8 cellular contexts compared by ENCODE assay signal in genomic region chr11:64856382-64857227, GRCh38. TPM values are rescaled to one million over a fixed set of nuclear protein-coding genes. Genes with fewer than 3 reads are reported as not detected.
DNase-seq lines count a peak whose midpoint lies in the region; ATAC-seq, FAIRE-seq and TF ChIP-seq lines count a peak whose summit lies in the region.

No MANE protein-coding gene starts in this region.

- in situ Hi-C loops in HepG2 (cut with HindIII; ENCODE audit: extremely low pct_ligation_motif_present, low pct_unique_long_range_greater_than_20kb) = no loop called here

- TF ChIP-seq EP300 in HepG2 (IDR thresholded peaks at IDR 0.05; ENCODE audit: low read depth in 2 of 2, low read length in 2 of 2) (no peak), HepG2 (CRISPR knock-in tag; IDR thresholded peaks at IDR 0.05; ENCODE audit: borderline replicate concordance) (peak; percentile 76)

- H3K4me3 ChIP-seq in GM12865 (ENCODE audit: low read depth, low read length) = no peak overlapping the region
- no peak overlapping the region for H3K4me3 ChIP-seq in HepG2 (replicated peaks in 1 of 3; ENCODE audit: insufficient read depth in 1 of 3, low read depth in 2 of 3, low read length in 3 of 3)
- no peak overlapping the region for H3K4me3 ChIP-seq in GM23338

- H3K79me2 ChIP-seq in HepG2 (ENCODE audit: insufficient read depth, low read length) (no peaks in the 10 kb centered on the region), GM23338 (replicated peaks; ENCODE audit: insufficient read depth) (no peaks in the 10 kb centered on the region; the same call in 1 of the 2 replicates)

- no peak overlapping the region for H3K27ac ChIP-seq in HepG2 (ENCODE audit: extremely low read length, insufficient read depth, low read length)
- H3K27ac ChIP-seq in GM23338 (ENCODE audit: low read depth) = no peak overlapping the region

- H4K20me1 ChIP-seq in HepG2 (ENCODE audit: insufficient read depth, low read length) = no peaks in the 10 kb centered on the region
- H4K20me1 ChIP-seq in GM23338 (replicated peaks; ENCODE audit: insufficient read depth) = no peaks in the 10 kb centered on the region

- peaks cover 35% of the 10 kb centered on the region for H3K4me1 ChIP-seq in HepG2 (ENCODE audit: insufficient read depth, low read length)
- no peaks in the 10 kb centered on the region; the same call in 1 of the 2 replicates for H3K4me1 ChIP-seq in GM23338 (ENCODE audit: insufficient read depth)

- H3K36me3 ChIP-seq in HepG2 (replicated peaks in 1 of 2; ENCODE audit: control insufficient read depth in 1 of 2, insufficient read depth in 2 of 2, low read length in 2 of 2) = peaks cover 13 to 30% of the 10 kb centered on the region in 2 experiments; a peak in 4 of 5 replicates
- H3K36me3 ChIP-seq in GM23338 (ENCODE audit: insufficient read depth) = no peaks in the 10 kb centered on the region

- FAIRE-seq in HepG2 (lab: Jason Lieb, UNC) = no peak

- H3K9ac ChIP-seq in HepG2 (ENCODE audit: insufficient read depth, low read depth, low read length) = 0 out of 2 replicates have a peak overlapping the region, but pooled peaks have one; percentile 15

- intact Hi-C loops in MCF 10A (cut with micrococcal nuclease) = no loop called here
- intact Hi-C loops in HepG2 (cut with micrococcal nuclease; ENCODE audit: unreplicated experiment) = no loop called here

- no peaks in the 10 kb centered on the region for H3F3A ChIP-seq in GM23338 (replicated peaks; ENCODE audit: low read depth)

- H3K9me3 Mint-ChIP-seq in MCF 10A (ENCODE audit: unreplicated experiment) (no peaks in the 10 kb centered on the region), GM23338 (no peaks in the 10 kb centered on the region)

- H3K4me1 Mint-ChIP-seq in MCF 10A (ENCODE audit: insufficient read depth, unreplicated experiment) (peaks cover 28% of the 10 kb centered on the region), GM23338 (peaks cover 11% of the 10 kb centered on the region)

- H2AFZ ChIP-seq in HepG2 (ENCODE audit: low read length) (no peak overlapping the region), GM23338 (no peak overlapping the region)

- H3K36me3 Mint-ChIP-seq in MCF 10A (ENCODE audit: insufficient read depth, unreplicated experiment) = peaks cover 27% of the 10 kb centered on the region
- no peaks in the 10 kb centered on the region; the same call in 2 of the 3 replicates for H3K36me3 Mint-ChIP-seq in GM23338 (ENCODE audit: low read depth)

- no peak; the same call in 2 of the 3 replicates for ATAC-seq in HepG2
- no peak for ATAC-seq in GM23338

- BruUV-seq in MCF 10A (replicated peaks; lab: Mats Ljungman, UMichigan) (no TSS peak), HepG2 (replicated peaks; lab: Mats Ljungman, UMichigan) (no TSS peak)

- no peaks in the 10 kb centered on the region for H3K9me3 ChIP-seq in HepG2 (ENCODE audit: low read length)

- no peak overlapping the region for H3K4me2 ChIP-seq in HepG2 (ENCODE audit: low read depth, low read length)
- H3K4me2 ChIP-seq in GM23338 = no peak overlapping the region

- POLR2A ChIA-PET in MCF 10A (lab: Yijun Ruan, JAX) = interaction anchor here (0.6 to 7.8 kb wide), 9 partner anchors 9 to 240 kb away, joined by 3 to 79 read pairs (median 8); partner anchors contain the start of genes ARL2 and EHD1
- POLR2A ChIA-PET in HepG2 (lab: Yijun Ruan, JAX) = interaction anchor here (1.0 to 3.0 kb wide), 5 partner anchors 8 to 26 kb away, joined by 3 to 23 read pairs (median 9); partner anchors contain the start of gene EHD1

- TF ChIP-seq POLR2A in HepG2 (IDR thresholded peaks at IDR 0.05; ENCODE audit: insufficient read depth in 1 of 2, low read depth in 2 of 2, low read length in 2 of 2) = no peak

- CTCF ChIA-PET in MCF 10A (lab: Yijun Ruan, JAX) = interaction anchor here (0.7 to 15.7 kb wide), 7 partner anchors 9 to 318 kb away, joined by 3 to 286 read pairs (median 5); partner anchors contain the start of gene EHD1
- CTCF ChIA-PET in HepG2 (lab: Yijun Ruan, JAX; ENCODE audit: low intra/inter-chr PET ratio, low total read pairs) = no interaction called here

- no peaks in the 10 kb centered on the region for H3K27me3 Mint-ChIP-seq in MCF 10A (ENCODE audit: insufficient read depth, unreplicated experiment)
- H3K27me3 Mint-ChIP-seq in GM23338 (ENCODE audit: insufficient read depth, low read depth, poor library complexity) = peaks cover 14% of the 10 kb centered on the region

- TF ChIP-seq CTCF in GM12865 (IDR thresholded peaks at IDR 0.05; ENCODE audit: insufficient read depth, low read depth, low read length, missing control alignments) (no peak), MCF 10A (IDR thresholded peaks at IDR 0.05; ENCODE audit: unreplicated experiment) (no peak), HepG2 (CRISPR knock-in tag; IDR thresholded peaks at IDR 0.05) (peak; percentile 41), GM23338 (conservative IDR thresholded peaks at IDR 0.05; ENCODE audit: low read depth in 2 of 2) (no peak)

- H3K27ac Mint-ChIP-seq in MCF 10A (ENCODE audit: low read depth, unreplicated experiment) = peak overlapping the region; percentile 86
- H3K27ac Mint-ChIP-seq in GM23338 = no peak overlapping the region

- H3K4me3 Mint-ChIP-seq in MCF 10A (ENCODE audit: unreplicated experiment) = peak overlapping the region; percentile 65
- no peak overlapping the region for H3K4me3 Mint-ChIP-seq in GM23338

- H3K27me3 ChIP-seq in HepG2 (ENCODE audit: control insufficient read depth in 1 of 2, insufficient read depth in 2 of 2, low read length in 2 of 2) = no peaks in the 10 kb centered on the region
- no peaks in the 10 kb centered on the region for H3K27me3 ChIP-seq in GM23338 (ENCODE audit: insufficient read depth)

- no peaks in the 10 kb centered on the region for H3K9me2 ChIP-seq in GM23338 (ENCODE audit: insufficient read depth)

- peak; percentile 71 for DNase-seq in GM12865 (ENCODE audit: low read depth)
- peak; percentile 76 for DNase-seq in RKO (ENCODE audit: low spot score)
- DNase-seq in MCF 10A (ENCODE audit: unreplicated experiment) = peak; percentile 97
- DNase-seq in HepG2 (ENCODE audit: low spot score) = peak; percentile 68
- peak; percentile 68 for DNase-seq in stromal cell of bone marrow (ENCODE audit: low read depth)
- no peak for DNase-seq in superior temporal gyrus (ENCODE audit: extremely low spot score)
- DNase-seq in GM23338 (ENCODE audit: low spot score) = no peak
- DNase-seq in NCI-H187 treated with DMSO at 0.1 percent for 48 hours (lab: John Stamatoyannopoulos, UW) = no peak

- no peak for TF ChIP-seq RAD21 in HepG2 (CRISPR knock-in tag; IDR thresholded peaks at IDR 0.05)

- 91% methylated on average over 10 of the region's 20 CpGs for WGBS in HepG2 (ENCODE audit: low lambda C conversion rate)

RNA-seq across cellular contexts. Expression of gene CDC42BPG, which starts 12.2 kb away (rescaled TPM):
- 3.0 and 3.7 TPM in 2 replicates for total RNA-seq in MCF 10A (2022)
- total RNA-seq in HepG2 (2016; rRNA removed; fragmentation: Illumina TruSeq; extraction: Trizol) = 0.77 and 1.4 TPM in 2 replicates
- 0.10 and 0.35 TPM in 2 replicates for total RNA-seq in HepG2 (2016; cell fraction: cytosol; rRNA removed; fragmentation: Illumina TruSeq; extraction: Trizol; ENCODE audit: low read depth)
- total RNA-seq in HepG2 (2016; cell fraction: insoluble cytoplasmic fraction; rRNA removed; fragmentation: Illumina TruSeq; extraction: Trizol) = 0.42 and 1.4 TPM in 2 replicates
- 0.37 and 0.38 TPM in 2 replicates for total RNA-seq in HepG2 (2016; cell fraction: membrane; rRNA removed; fragmentation: Illumina TruSeq; extraction: Trizol)
- total RNA-seq in HepG2 (2016; cell fraction: nucleus; rRNA removed; fragmentation: Illumina TruSeq; extraction: Trizol) = 1.8 and 2.0 TPM in 2 replicates
- polyA plus RNA-seq in HepG2 (2011; rRNA removed) = 0.55 and 0.99 TPM in 2 replicates
- polyA plus RNA-seq in HepG2 (2011; cell fraction: cytosol; rRNA removed) = 0.34 and 0.54 TPM in 2 replicates
- 6.3 and 7.3 TPM in 2 replicates for polyA plus RNA-seq in HepG2 (2011; cell fraction: nucleus; rRNA removed)
- 1.2 and 1.3 TPM in 2 replicates for polyA plus RNA-seq in HepG2 (2012)
- polyA plus RNA-seq in HepG2 (2016; cell fraction: cytosol; fragmentation: Illumina TruSeq; extraction: Trizol; ENCODE audit: low read depth) = 0.06 and 0.11 TPM in 2 replicates
- polyA plus RNA-seq in HepG2 (2016; cell fraction: insoluble cytoplasmic fraction; fragmentation: Illumina TruSeq; extraction: Trizol; ENCODE audit: low read depth) = 0.63 and 0.75 TPM in 2 replicates
- polyA plus RNA-seq in HepG2 (2016; cell fraction: membrane; fragmentation: Illumina TruSeq; extraction: Trizol; ENCODE audit: low read depth) = 0.24 and 0.70 TPM in 2 replicates
- 4.9 and 5.6 TPM in 2 replicates for polyA plus RNA-seq in HepG2 (2016; cell fraction: nucleus; fragmentation: Illumina TruSeq; extraction: Trizol; ENCODE audit: insufficient read depth, low read depth)
- 1.3 and 2.7 TPM in 2 replicates for polyA minus RNA-seq in HepG2 (2011; rRNA and poly(A)+ RNA removed; ENCODE audit: low replicate concordance)
- polyA minus RNA-seq in HepG2 (2011; cell fraction: cytosol; rRNA and poly(A)+ RNA removed) = 0.59 and 1.6 TPM in 2 replicates
- 1.9 and 4.0 TPM in 2 replicates for polyA minus RNA-seq in HepG2 (2011; cell fraction: nucleus; rRNA and poly(A)+ RNA removed)
- total RNA-seq in GM23338 (2014; rRNA removed; shearing (Covaris generic)) = 10.1 and 11.6 TPM in 2 replicates
- 1.8 and 2.3 TPM in 2 replicates for polyA plus RNA-seq in GM23338 (2016; fragmentation: Nextera tagmentation; extraction: Ambion mirVana)

RNA-seq across cellular contexts. Expression of gene EHD1, which starts 21.8 kb away (rescaled TPM):
- total RNA-seq in MCF 10A (2022) (67.9 and 80.6 TPM in 2 replicates), HepG2 (2016; rRNA removed; fragmentation: Illumina TruSeq; extraction: Trizol) (22.0 and 26.6 TPM in 2 replicates)
- total RNA-seq in HepG2 (2016; cell fraction: cytosol; rRNA removed; fragmentation: Illumina TruSeq; extraction: Trizol; ENCODE audit: low read depth) = 8.1 and 9.7 TPM in 2 replicates
- total RNA-seq in HepG2 (2016; cell fraction: insoluble cytoplasmic fraction; rRNA removed; fragmentation: Illumina TruSeq; extraction: Trizol) = 22.9 and 29.1 TPM in 2 replicates
- 11.0 and 11.5 TPM in 2 replicates for total RNA-seq in HepG2 (2016; cell fraction: membrane; rRNA removed; fragmentation: Illumina TruSeq; extraction: Trizol)
- total RNA-seq in HepG2 (2016; cell fraction: nucleus; rRNA removed; fragmentation: Illumina TruSeq; extraction: Trizol) = 16.8 and 19.6 TPM in 2 replicates
- polyA plus RNA-seq in HepG2 (2011; rRNA removed) (23.6 and 29.4 TPM in 2 replicates), GM23338 (2016; fragmentation: Nextera tagmentation; extraction: Ambion mirVana) (16.7 and 16.9 TPM in 2 replicates)
- 20.8 and 31.1 TPM in 2 replicates for polyA plus RNA-seq in HepG2 (2011; cell fraction: cytosol; rRNA removed)
- polyA plus RNA-seq in HepG2 (2011; cell fraction: nucleus; rRNA removed) = 42.3 and 43.0 TPM in 2 replicates
- polyA plus RNA-seq in HepG2 (2012) = 18.8 and 23.3 TPM in 2 replicates
- polyA plus RNA-seq in HepG2 (2016; cell fraction: cytosol; fragmentation: Illumina TruSeq; extraction: Trizol; ENCODE audit: low read depth) = 3.5 and 3.9 TPM in 2 replicates
- polyA plus RNA-seq in HepG2 (2016; cell fraction: insoluble cytoplasmic fraction; fragmentation: Illumina TruSeq; extraction: Trizol; ENCODE audit: low read depth) = 29.0 and 35.3 TPM in 2 replicates
- 7.9 and 9.3 TPM in 2 replicates for polyA plus RNA-seq in HepG2 (2016; cell fraction: membrane; fragmentation: Illumina TruSeq; extraction: Trizol; ENCODE audit: low read depth)
- 33.4 and 34.4 TPM in 2 replicates for polyA plus RNA-seq in HepG2 (2016; cell fraction: nucleus; fragmentation: Illumina TruSeq; extraction: Trizol; ENCODE audit: insufficient read depth, low read depth)
- polyA minus RNA-seq in HepG2 (2011; rRNA and poly(A)+ RNA removed; ENCODE audit: low replicate concordance) = 63.9 and 78.7 TPM in 2 replicates
- 21.2 and 28.0 TPM in 2 replicates for polyA minus RNA-seq in HepG2 (2011; cell fraction: cytosol; rRNA and poly(A)+ RNA removed)
- polyA minus RNA-seq in HepG2 (2011; cell fraction: nucleus; rRNA and poly(A)+ RNA removed) = 15.5 and 22.1 TPM in 2 replicates
- total RNA-seq in GM23338 (2014; rRNA removed; shearing (Covaris generic)) = 43.8 and 69.7 TPM in 2 replicates

RNA-seq across cellular contexts. Expression of gene MEN1, which starts 46.3 kb away (rescaled TPM):
- total RNA-seq in MCF 10A (2022) = 29.2 and 33.1 TPM in 2 replicates
- 15.3 and 20.5 TPM in 2 replicates for total RNA-seq in HepG2 (2016; rRNA removed; fragmentation: Illumina TruSeq; extraction: Trizol)
- total RNA-seq in HepG2 (2016; cell fraction: cytosol; rRNA removed; fragmentation: Illumina TruSeq; extraction: Trizol; ENCODE audit: low read depth) = 3.8 and 4.3 TPM in 2 replicates
- 11.7 and 21.5 TPM in 2 replicates for total RNA-seq in HepG2 (2016; cell fraction: insoluble cytoplasmic fraction; rRNA removed; fragmentation: Illumina TruSeq; extraction: Trizol)
- total RNA-seq in HepG2 (2016; cell fraction: membrane; rRNA removed; fragmentation: Illumina TruSeq; extraction: Trizol) = 9.8 and 11.2 TPM in 2 replicates
- total RNA-seq in HepG2 (2016; cell fraction: nucleus; rRNA removed; fragmentation: Illumina TruSeq; extraction: Trizol) = 16.8 and 17.9 TPM in 2 replicates
- polyA plus RNA-seq in HepG2 (2011; rRNA removed) = 27.3 and 30.9 TPM in 2 replicates
- 11.1 and 16.7 TPM in 2 replicates for polyA plus RNA-seq in HepG2 (2011; cell fraction: cytosol; rRNA removed)
- 97.2 and 109 TPM in 2 replicates for polyA plus RNA-seq in HepG2 (2011; cell fraction: nucleus; rRNA removed)
- polyA plus RNA-seq in HepG2 (2012) = 19.6 and 26.4 TPM in 2 replicates
- polyA plus RNA-seq in HepG2 (2016; cell fraction: cytosol; fragmentation: Illumina TruSeq; extraction: Trizol; ENCODE audit: low read depth) = 5.0 and 5.9 TPM in 2 replicates
- 24.4 and 31.0 TPM in 2 replicates for polyA plus RNA-seq in HepG2 (2016; cell fraction: insoluble cytoplasmic fraction; fragmentation: Illumina TruSeq; extraction: Trizol; ENCODE audit: low read depth)
- 13.6 and 15.0 TPM in 2 replicates for polyA plus RNA-seq in HepG2 (2016; cell fraction: membrane; fragmentation: Illumina TruSeq; extraction: Trizol; ENCODE audit: low read depth)
- polyA plus RNA-seq in HepG2 (2016; cell fraction: nucleus; fragmentation: Illumina TruSeq; extraction: Trizol; ENCODE audit: insufficient read depth, low read depth) = 70.2 and 70.8 TPM in 2 replicates
- polyA minus RNA-seq in HepG2 (2011; rRNA and poly(A)+ RNA removed; ENCODE audit: low replicate concordance) = 38.1 and 40.7 TPM in 2 replicates
- polyA minus RNA-seq in HepG2 (2011; cell fraction: cytosol; rRNA and poly(A)+ RNA removed) = 14.8 and 15.4 TPM in 2 replicates
- polyA minus RNA-seq in HepG2 (2011; cell fraction: nucleus; rRNA and poly(A)+ RNA removed) = 11.1 and 15.7 TPM in 2 replicates
- 38.9 and 45.2 TPM in 2 replicates for total RNA-seq in GM23338 (2014; rRNA removed; shearing (Covaris generic))
- 27.2 and 31.6 TPM in 2 replicates for polyA plus RNA-seq in GM23338 (2016; fragmentation: Nextera tagmentation; extraction: Ambion mirVana)

RNA-seq across cellular contexts. Expression of gene MAP4K2, which starts 53.6 kb away (rescaled TPM):
- 4.9 and 6.8 TPM in 2 replicates for total RNA-seq in MCF 10A (2022)
- 7.8 and 8.3 TPM in 2 replicates for total RNA-seq in HepG2 (2016; rRNA removed; fragmentation: Illumina TruSeq; extraction: Trizol)
- 3.5 and 4.1 TPM in 2 replicates for total RNA-seq in HepG2 (2016; cell fraction: cytosol; rRNA removed; fragmentation: Illumina TruSeq; extraction: Trizol; ENCODE audit: low read depth)
- total RNA-seq in HepG2 (2016; cell fraction: insoluble cytoplasmic fraction; rRNA removed; fragmentation: Illumina TruSeq; extraction: Trizol) = 4.8 and 7.6 TPM in 2 replicates
- total RNA-seq in HepG2 (2016; cell fraction: membrane; rRNA removed; fragmentation: Illumina TruSeq; extraction: Trizol) = 10.9 and 11.1 TPM in 2 replicates
- 6.7 and 7.4 TPM in 2 replicates for total RNA-seq in HepG2 (2016; cell fraction: nucleus; rRNA removed; fragmentation: Illumina TruSeq; extraction: Trizol)
- polyA plus RNA-seq in HepG2 (2011; rRNA removed) = 15.5 and 17.6 TPM in 2 replicates
- polyA plus RNA-seq in HepG2 (2011; cell fraction: cytosol; rRNA removed) = 7.7 and 11.1 TPM in 2 replicates
- 71.3 and 101 TPM in 2 replicates for polyA plus RNA-seq in HepG2 (2011; cell fraction: nucleus; rRNA removed)
- 8.7 and 10.1 TPM in 2 replicates for polyA plus RNA-seq in HepG2 (2012)
- 5.1 and 6.2 TPM in 2 replicates for polyA plus RNA-seq in HepG2 (2016; cell fraction: cytosol; fragmentation: Illumina TruSeq; extraction: Trizol; ENCODE audit: low read depth)
- 7.8 and 9.1 TPM in 2 replicates for polyA plus RNA-seq in HepG2 (2016; cell fraction: insoluble cytoplasmic fraction; fragmentation: Illumina TruSeq; extraction: Trizol; ENCODE audit: low read depth)
- 9.5 and 11.8 TPM in 2 replicates for polyA plus RNA-seq in HepG2 (2016; cell fraction: membrane; fragmentation: Illumina TruSeq; extraction: Trizol; ENCODE audit: low read depth)
- 20.0 and 20.1 TPM in 2 replicates for polyA plus RNA-seq in HepG2 (2016; cell fraction: nucleus; fragmentation: Illumina TruSeq; extraction: Trizol; ENCODE audit: insufficient read depth, low read depth)
- 25.9 and 40.8 TPM in 2 replicates for polyA minus RNA-seq in HepG2 (2011; rRNA and poly(A)+ RNA removed; ENCODE audit: low replicate concordance)
- 4.3 and 6.6 TPM in 2 replicates for polyA minus RNA-seq in HepG2 (2011; cell fraction: cytosol; rRNA and poly(A)+ RNA removed)
- polyA minus RNA-seq in HepG2 (2011; cell fraction: nucleus; rRNA and poly(A)+ RNA removed) = 8.7 and 10.9 TPM in 2 replicates
- total RNA-seq in GM23338 (2014; rRNA removed; shearing (Covaris generic)) = 32.3 and 42.6 TPM in 2 replicates
- 9.9 and 11.2 TPM in 2 replicates for polyA plus RNA-seq in GM23338 (2016; fragmentation: Nextera tagmentation; extraction: Ambion mirVana)

Comparison
In these comparisons a context has a peak if more than half of its experiments do, and no peak if none do; other contexts are left out.
1. DNase-seq: peak in GM12865 (single experiment), RKO (single experiment), MCF 10A (single experiment), HepG2 (single experiment) and stromal cell of bone marrow (single experiment); none in superior temporal gyrus (single experiment), GM23338 (single experiment) and NCI-H187 treated with DMSO at 0.1 percent for 48 hours (single experiment).